11 cellular contexts compared by ENCODE assay signal in genomic region chr9:91047993-91048607, GRCh38.
A peak's percentile ranks its signal among the peaks of the same experiment; 100 is the strongest.
DNase-seq lines count a peak whose midpoint lies in the region; ATAC-seq, FAIRE-seq and TF ChIP-seq lines count a peak whose summit lies in the region.
"Had no signal": no experiment of that assay in that cellular context is flagged by ENCODE, and none has a peak within 500 bp of the region (broad histone marks: within the 10 kb centered on the region; RNA-seq: fewer than 3 reads in every experiment).

No MANE protein-coding gene starts in this region.

- no peaks in the 10 kb centered on the region for H3K4me1 ChIP-seq in upper lobe of right lung
- H3K4me1 ChIP-seq: Peyer's patch had no signal

- no peaks in the 10 kb centered on the region for H3K36me3 ChIP-seq in upper lobe of right lung
- H3K36me3 ChIP-seq: Peyer's patch had no signal

- ATAC-seq in upper lobe of right lung (no peak), HG02763 (IDR thresholded peaks at IDR 0.05; ENCODE audit: unreplicated experiment) (no peak)

- peak; percentile 82 for DNase-seq in Daoy (ENCODE audit: low read depth)
- DNase-seq in RKO (ENCODE audit: low spot score) = peak; percentile 36
- DNase-seq in cardiac fibroblast (ENCODE audit: low read depth in 2 of 2) = peak; percentile 79 to 81
- peak; percentile 90 for DNase-seq in renal cortical epithelial cell (ENCODE audit: low read depth)
- DNase-seq in D721Med (ENCODE audit: insufficient read length, low spot score) = no peak
- DNase-seq in upper lobe of right lung = no peak
- no peak for DNase-seq in HEK293T (ENCODE audit: extremely low spot score)
- DNase-seq: amygdala, Peyer's patch had no signal

- intact Hi-C loops in upper lobe of right lung (cut with DNase I) = no loop called here

- POLR2A ChIA-PET in HEK293T (lab: Yijun Ruan, JAX) = no interaction called here

- H3K27me3 ChIP-seq in upper lobe of right lung = no peaks in the 10 kb centered on the region
- H3K27me3 ChIP-seq: Peyer's patch had no signal

- no peak overlapping the region for H3K27ac ChIP-seq in upper lobe of right lung
- H3K27ac ChIP-seq: KMS-11, Peyer's patch had no signal

- CTCF ChIA-PET in HEK293T (lab: Yijun Ruan, JAX) = no interaction called here

- H3K4me3 ChIP-seq in cardiac fibroblast (replicated peaks in 1 of 2; ENCODE audit: low read depth in 2 of 2, low read length in 2 of 2) (no peak overlapping the region), upper lobe of right lung (no peak overlapping the region)
- H3K4me3 ChIP-seq: Peyer's patch had no signal

- FAIRE-seq in D721Med (lab: Jason Lieb, UNC) = no peak

- TF ChIP-seq CTCF in cardiac fibroblast (IDR thresholded peaks at IDR 0.05; ENCODE audit: low read depth, low read length) = no peak
- TF ChIP-seq CTCF in D721Med (IDR thresholded peaks at IDR 0.05; ENCODE audit: insufficient read depth, missing control alignments) = no peak
- no peak for TF ChIP-seq CTCF in upper lobe of right lung (IDR thresholded peaks at IDR 0.05)

- no peaks in the 10 kb centered on the region for H3K9me3 ChIP-seq in upper lobe of right lung
- H3K9me3 ChIP-seq: Peyer's patch had no signal

TF ChIP-seq in HEK293T, 16 proteins besides CTCF, POLR2A, EP300 and RAD21:
- TF ChIP-seq NFRKB (IDR thresholded peaks at IDR 0.05) = no peak
- TF ChIP-seq L3MBTL2 (conservative IDR thresholded peaks at IDR 0.05) = no peak
- no peak for TF ChIP-seq FOXA1 (IDR thresholded peaks at IDR 0.05)
- no peak for TF ChIP-seq SP1 (IDR thresholded peaks at IDR 0.05)

Comparison
In these comparisons a context has a peak if more than half of its experiments do, and no peak if none do; other contexts are left out.
1. DNase-seq: peak in Daoy (single experiment), RKO (single experiment), cardiac fibroblast (2 of 2) and renal cortical epithelial cell (single experiment); none in D721Med (single experiment), upper lobe of right lung (single experiment) and HEK293T (single experiment).